8 cellular contexts compared by ENCODE assay signal in the genomic region with DNA sequence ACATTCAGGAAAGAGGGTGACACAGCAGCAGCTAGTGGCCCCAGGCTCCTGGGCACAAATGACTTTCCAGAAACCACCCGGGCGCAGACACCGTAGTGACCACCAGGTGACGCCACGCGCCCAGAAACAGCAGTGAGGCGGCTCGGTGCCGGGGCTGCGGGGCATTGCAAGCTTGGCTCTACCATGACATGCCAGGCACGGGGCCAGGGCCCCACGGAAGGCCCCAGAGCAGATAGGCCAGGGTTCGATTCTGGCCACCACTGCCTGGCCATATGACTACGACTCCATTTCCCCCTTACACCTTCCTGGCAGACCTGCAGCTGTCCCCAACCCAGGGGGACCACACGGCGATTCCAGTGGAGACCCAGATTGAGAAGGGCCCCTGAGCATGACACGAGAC. TPM values are rescaled to one million over a fixed set of nuclear protein-coding genes. Genes with fewer than 3 reads are reported as not detected.
DNase-seq lines count a peak whose midpoint lies in the region; ATAC-seq and TF ChIP-seq lines count a peak whose summit lies in the region.

No MANE protein-coding gene starts in this region.

- H3K9me3 Mint-ChIP-seq in activated T-helper 17 cell treated with anti-CD3 and anti-CD28 coated beads, Interleukin-2, amount 50 U/mL, for 72 hours, result no peaks in the 10 kb centered on the region

- TF ChIP-seq POLR2A in suprapubic skin (IDR thresholded peaks at IDR 0.05), result no peak

- H3K27me3 Mint-ChIP-seq in activated T-helper 17 cell treated with anti-CD3 and anti-CD28 coated beads, Interleukin-2, amount 50 U/mL, for 72 hours, result peaks cover 1% of the 10 kb centered on the region

- H3K4me1 ChIP-seq in RWPE2 (ENCODE audit: insufficient read depth, poor library complexity, severe bottlenecking), result no peaks in the 10 kb centered on the region
- H3K4me1 ChIP-seq in suprapubic skin, result peaks cover 55% of the 10 kb centered on the region

- DNase-seq in GDM1 (lab: John Stamatoyannopoulos, UW) (peak; percentile 76), LoVo (ENCODE audit: low spot score) (peak; percentile 58), RWPE2 (ENCODE audit: low spot score) (peak; percentile 73), fibroblast of the conjunctiva (ENCODE audit: low read depth) (peak; percentile 57), nucleus accumbens (lab: John Stamatoyannopoulos, UW) (peak in 52 of 56 donors; percentile 30 to 90 (median 74)), suprapubic skin (ENCODE audit: low spot score in 2 of 2) (peak; percentile 91 to 95)

- H3K27me3 ChIP-seq in RWPE2 (ENCODE audit: insufficient read depth, poor library complexity, severe bottlenecking), result no peaks in the 10 kb centered on the region
- no peaks in the 10 kb centered on the region for H3K27me3 ChIP-seq in suprapubic skin

- no peak overlapping the region for H3K27ac Mint-ChIP-seq in activated T-helper 17 cell treated with anti-CD3 and anti-CD28 coated beads, Interleukin-2, amount 50 U/mL, for 72 hours

- peak; percentile 70 for ATAC-seq in RWPE2 (ENCODE audit: low read depth)
- ATAC-seq in activated T-helper 17 cell treated with anti-CD3 and anti-CD28 coated beads, Interleukin-2, amount 50 U/mL, for 72 hours (replicated peaks), result peak; percentile 93
- ATAC-seq in HG03442 (IDR thresholded peaks at IDR 0.05; ENCODE audit: unreplicated experiment), result no peak

- H3K27ac ChIP-seq in RWPE2 (ENCODE audit: poor library complexity, severe bottlenecking) (no peak overlapping the region), suprapubic skin (no peak overlapping the region)

- H3K4me1 Mint-ChIP-seq in activated T-helper 17 cell treated with anti-CD3 and anti-CD28 coated beads, Interleukin-2, amount 50 U/mL, for 72 hours, result peaks cover 3% of the 10 kb centered on the region

- H3K9me3 ChIP-seq in RWPE2 (ENCODE audit: severe bottlenecking) (no peaks in the 10 kb centered on the region), suprapubic skin (no peaks in the 10 kb centered on the region)

- H3K4me3 ChIP-seq in RWPE2 (ENCODE audit: severe bottlenecking) (no peak overlapping the region), suprapubic skin (no peak overlapping the region)

- no peaks in the 10 kb centered on the region for H3K36me3 Mint-ChIP-seq in activated T-helper 17 cell treated with anti-CD3 and anti-CD28 coated beads, Interleukin-2, amount 50 U/mL, for 72 hours (ENCODE audit: low read depth)

- peak; percentile 97 for TF ChIP-seq CTCF in RWPE2 (IDR thresholded peaks at IDR 0.05; ENCODE audit: poor library complexity, severe bottlenecking)
- peak; percentile 93 to 98 for TF ChIP-seq CTCF in suprapubic skin (IDR thresholded peaks at IDR 0.05)

- no peak for TF ChIP-seq EP300 in suprapubic skin (IDR thresholded peaks at IDR 0.05)

- no peak overlapping the region for H3K4me3 Mint-ChIP-seq in activated T-helper 17 cell treated with anti-CD3 and anti-CD28 coated beads, Interleukin-2, amount 50 U/mL, for 72 hours

- no CpG with 5 or more reads among the region's 17 CpGs for WGBS in suprapubic skin

- H3K36me3 ChIP-seq in RWPE2 (ENCODE audit: low read depth), result peaks cover 16% of the 10 kb centered on the region
- peaks cover 39% of the 10 kb centered on the region for H3K36me3 ChIP-seq in suprapubic skin

RNA-seq across cellular contexts. Expression of gene RHBDF1, which starts 6.7 kb away (rescaled TPM):
- total RNA-seq in activated T-helper 17 cell treated with anti-CD3 and anti-CD28 coated beads, Interleukin-2, amount 50 U/mL, for 72 hours, result under 1 TPM in 1 of 2 donors, not detected in 1; 0.24 TPM
- 100 to 1,000 TPM in 1 of 4 donors, 10 to 100 TPM in 3; 32.1 to 107 (median 41.2) TPM for total RNA-seq in suprapubic skin

RNA-seq across cellular contexts. Expression of gene SNRNP25, which starts 12.1 kb away (rescaled TPM):
- total RNA-seq in activated T-helper 17 cell treated with anti-CD3 and anti-CD28 coated beads, Interleukin-2, amount 50 U/mL, for 72 hours, result 10 to 100 TPM; 34.4 to 60.3 TPM
- 10 to 100 TPM in 2 of 4 donors, 1 to 10 TPM in 2; 9.5 to 21.7 (median 13.9) TPM for total RNA-seq in suprapubic skin

RNA-seq across cellular contexts. Expression of gene MPG, which starts 12.3 kb away (rescaled TPM):
- 10 to 100 TPM; 45.6 to 51.9 TPM for total RNA-seq in activated T-helper 17 cell treated with anti-CD3 and anti-CD28 coated beads, Interleukin-2, amount 50 U/mL, for 72 hours
- 10 to 100 TPM; 46.8 to 94.4 (median 70.9) TPM for total RNA-seq in suprapubic skin

RNA-seq across cellular contexts. Expression of gene POLR3K, which starts 12.3 kb away (rescaled TPM):
- total RNA-seq in activated T-helper 17 cell treated with anti-CD3 and anti-CD28 coated beads, Interleukin-2, amount 50 U/mL, for 72 hours, result 10 to 100 TPM; 26.4 to 61.9 TPM
- total RNA-seq in suprapubic skin, result 1 to 10 TPM; 2.0 to 2.8 (median 2.7) TPM

Comparison
In these comparisons a context has a peak if more than half of its experiments do, and no peak if none do; other contexts are left out.
1. RNA of gene RHBDF1, which starts 6.7 kb away (total RNA-seq): 32.1 to 107 TPM in suprapubic skin; 0.24 TPM in activated T-helper 17 cell treated with anti-CD3 and anti-CD28 coated beads, Interleukin-2, amount 50 U/mL, for 72 hours; every median in the first group is over 10 times any median in the second.
2. Peak in every context shown above with its lines, with median percentiles within 50 percentile points of each other: DNase-seq.